In the genomic region with DNA sequence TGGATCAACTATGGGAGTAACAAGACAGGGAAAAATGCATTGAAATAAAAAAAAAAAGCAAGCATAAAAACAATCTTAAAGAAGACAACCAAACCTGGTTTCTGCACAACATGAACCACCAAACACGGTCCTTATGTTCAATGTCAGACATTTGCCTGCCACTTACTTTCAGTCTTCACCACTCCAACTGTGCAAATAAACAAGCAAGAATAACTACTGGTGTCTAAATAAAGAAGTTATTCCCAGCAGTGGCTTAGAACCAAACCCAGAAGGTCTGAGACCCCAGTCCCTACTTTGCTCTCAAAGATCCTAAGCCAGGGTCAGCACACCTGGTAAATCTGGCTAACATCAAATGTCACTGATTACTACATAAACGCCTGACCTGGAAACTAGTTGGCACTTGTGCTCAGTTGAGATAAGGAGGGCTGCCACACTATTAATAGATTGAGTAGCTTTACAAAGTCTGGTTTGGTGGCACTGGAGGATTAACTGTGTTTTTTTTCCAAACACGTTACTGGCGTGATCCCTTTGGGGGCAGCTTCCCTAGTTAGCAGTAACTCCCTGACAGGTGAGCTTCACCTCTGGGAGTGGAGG, we compare ENCODE assay signal across 15 cellular contexts.
DNase-seq lines count a peak whose midpoint lies in the region; ATAC-seq, FAIRE-seq and TF ChIP-seq lines count a peak whose summit lies in the region.
"Had no signal": no experiment of that assay in that cellular context is flagged by ENCODE, and none has a peak within 500 bp of the region (broad histone marks: within the 10 kb centered on the region; RNA-seq: fewer than 3 reads in every experiment).

No MANE protein-coding gene starts in this region.

- H3K27ac ChIP-seq in Panc1 (ENCODE audit: low read length) = peak overlapping the region; percentile 100
- H3K27ac ChIP-seq in endothelial cell of umbilical vein (ENCODE audit: insufficient read depth, low read depth, low read length) = no peak overlapping the region
- H3K27ac ChIP-seq in right cardiac atrium (ENCODE audit: low read length) = peak overlapping the region; percentile 99
- no peak overlapping the region for H3K27ac ChIP-seq in small intestine (ENCODE audit: low read depth in 1 of 2, low read length in 1 of 2)
- H3K27ac ChIP-seq: HL-60 had no signal

- H3K9me1 ChIP-seq in endothelial cell of umbilical vein (replicated peaks; ENCODE audit: control insufficient read depth, extremely low read depth, insufficient read depth, low read length) = no peaks in the 10 kb centered on the region

- POLR2A ChIA-PET in Panc1 (lab: Charles Lee) = no interaction called here
- POLR2A ChIA-PET in endothelial cell of umbilical vein (lab: Charles Lee) = interaction anchor here (0.8 kb wide), 1 partner anchor 46 kb away, joined by 3 read pairs; no protein-coding TSS in a partner anchor

- H3K9me3 ChIP-seq in Panc1 (ENCODE audit: control insufficient read depth, insufficient read depth, low read depth, low read length) = no peaks in the 10 kb centered on the region
- no peaks in the 10 kb centered on the region for H3K9me3 ChIP-seq in endothelial cell of umbilical vein (replicated peaks; ENCODE audit: control insufficient read depth, insufficient read depth, low read length)
- no peaks in the 10 kb centered on the region for H3K9me3 ChIP-seq in right cardiac atrium (ENCODE audit: control insufficient read depth, low read length)
- no peaks in the 10 kb centered on the region for H3K9me3 ChIP-seq in small intestine (ENCODE audit: control insufficient read depth, low read depth)
- H3K9me3 ChIP-seq: HAP-1 had no signal

- TF ChIP-seq CTCF in Panc1 (IDR thresholded peaks at IDR 0.05) = no peak
- no peak for TF ChIP-seq CTCF in endothelial cell of umbilical vein (IDR thresholded peaks at IDR 0.05; ENCODE audit: extremely low read depth in 1 of 2, insufficient read depth in 1 of 2, low read depth in 1 of 2, low read length in 2 of 2)

- intact Hi-C loops in Panc1 (cut with micrococcal nuclease; ENCODE audit: unreplicated experiment) = no loop called here
- intact Hi-C loops in endothelial cell of umbilical vein (cut with micrococcal nuclease) = no loop called here
- intact Hi-C loops in right cardiac atrium (cut with DNase I) = no loop called here

- ATAC-seq in Panc1 = no peak
- ATAC-seq in right cardiac atrium = peak; percentile 67 to 71
- ATAC-seq in HG03439 (IDR thresholded peaks at IDR 0.05; ENCODE audit: unreplicated experiment) = no peak

- H2AFZ ChIP-seq in endothelial cell of umbilical vein (ENCODE audit: low read depth, low read length) = no peak overlapping the region

- no peaks in the 10 kb centered on the region for H3K27me3 ChIP-seq in Panc1 (ENCODE audit: control insufficient read depth, insufficient read depth, low read length)
- H3K27me3 ChIP-seq in endothelial cell of umbilical vein (ENCODE audit: control insufficient read depth in 2 of 2, insufficient read depth in 2 of 2, low read length in 2 of 2) = no peaks in the 10 kb centered on the region
- H3K27me3 ChIP-seq in right cardiac atrium (ENCODE audit: control insufficient read depth, insufficient read depth) = no peaks in the 10 kb centered on the region
- H3K27me3 ChIP-seq in small intestine (ENCODE audit: control insufficient read depth in 2 of 2, insufficient read depth in 2 of 2, low read length in 2 of 2) = no peaks in the 10 kb centered on the region

- H3K36me3 ChIP-seq in Panc1 (ENCODE audit: control insufficient read depth, insufficient read depth, low read length) (no peaks in the 10 kb centered on the region), endothelial cell of umbilical vein (ENCODE audit: control insufficient read depth in 2 of 2, extremely low read depth in 1 of 2, insufficient read depth in 2 of 2, low read length in 2 of 2) (no peaks in the 10 kb centered on the region), small intestine (ENCODE audit: control insufficient read depth in 2 of 2, insufficient read depth in 2 of 2, low read length in 2 of 2) (no peaks in the 10 kb centered on the region)
- H3K36me3 ChIP-seq: HAP-1 had no signal

- CTCF ChIA-PET in Panc1 (lab: Charles Lee) (interaction anchor here (0.7 kb wide), 1 partner anchor 481 kb away, joined by 4 read pairs; no protein-coding TSS in a partner anchor), endothelial cell of umbilical vein (lab: Charles Lee) (interaction anchor here (1.0 to 1.2 kb wide), 3 partner anchors 12 to 112 kb away, joined by 3 to 4 read pairs (median 4); no protein-coding TSS in a partner anchor)

- no peak for FAIRE-seq in endothelial cell of umbilical vein (lab: Jason Lieb, UNC)
- FAIRE-seq in small intestine (lab: Jason Lieb, UNC) = no peak
- FAIRE-seq: HTR-8/SVneo had no signal

- H3K79me2 ChIP-seq in endothelial cell of umbilical vein (ENCODE audit: control insufficient read depth, insufficient read depth, low read length) = no peaks in the 10 kb centered on the region

- no peak for TF ChIP-seq POLR2A in endothelial cell of umbilical vein (IDR thresholded peaks at IDR 0.05; ENCODE audit: low read depth, low read length)

- H3K4me1 ChIP-seq in Panc1 (ENCODE audit: control insufficient read depth, insufficient read depth, low read length) = peaks cover 92% of the 10 kb centered on the region
- H3K4me1 ChIP-seq in endothelial cell of umbilical vein (ENCODE audit: control insufficient read depth, extremely low read depth, insufficient read depth, low read length) = peaks cover 10% of the 10 kb centered on the region
- peaks cover 19% of the 10 kb centered on the region for H3K4me1 ChIP-seq in right cardiac atrium (ENCODE audit: control insufficient read depth, insufficient read depth, low read length)
- no peaks in the 10 kb centered on the region for H3K4me1 ChIP-seq in small intestine (ENCODE audit: control insufficient read depth in 2 of 2, insufficient read depth in 1 of 2, low read depth in 1 of 2, low read length in 1 of 2)
- H3K4me1 ChIP-seq: HAP-1 had no signal

- 40% methylated on average over 4 of the region's 4 CpGs for WGBS in right cardiac atrium
- 13 to 46% (median 27%) methylated on average over 4 of the region's 4 CpGs for WGBS in small intestine, 3 donors

- no peaks in the 10 kb centered on the region for H4K20me1 ChIP-seq in endothelial cell of umbilical vein (replicated peaks; ENCODE audit: control insufficient read depth, extremely low read depth, insufficient read depth, low read length)

- no peak overlapping the region for H3K4me3 ChIP-seq in Panc1 (ENCODE audit: low read depth in 2 of 2, low read length in 2 of 2)
- no peak overlapping the region for H3K4me3 ChIP-seq in endothelial cell of umbilical vein (replicated peaks in 1 of 3; ENCODE audit: insufficient read depth in 1 of 3, low read depth in 1 of 3, low read length in 3 of 3)
- H3K4me3 ChIP-seq in right cardiac atrium (ENCODE audit: low read length) = no peak overlapping the region
- H3K4me3 ChIP-seq in small intestine (ENCODE audit: low read depth in 1 of 2, low read length in 2 of 2) = no peak overlapping the region
- H3K4me3 ChIP-seq: HAP-1 had no signal

- no peak overlapping the region for H3K4me2 ChIP-seq in endothelial cell of umbilical vein (ENCODE audit: insufficient read depth, low read length)

- dilution Hi-C loops in endothelial cell of umbilical vein (cut with MboI; ENCODE audit: extremely low pct_ligation_motif_present, low sequenced_read_pairs) = no loop called here

- in situ Hi-C loops in Panc1 (cut with HindIII; ENCODE audit: low pct_unique_long_range_greater_than_20kb, low sequenced_read_pairs) = no loop called here

- H3K9ac ChIP-seq in endothelial cell of umbilical vein (replicated peaks; ENCODE audit: extremely low read depth, insufficient read depth, low read length) = no peak overlapping the region

- BruUV-seq in Panc1 (replicated peaks; lab: Mats Ljungman, UMichigan) (no TSS peak), endothelial cell of umbilical vein (replicated peaks; lab: Mats Ljungman, UMichigan) (no TSS peak)

- DNase-seq in Panc1 (ENCODE audit: low read depth, low spot score) (no peak), endothelial cell of umbilical vein (ENCODE audit: low read depth, low spot score) (peak; percentile 69), right cardiac atrium (no peak), small intestine (peak; percentile 43), SHP77 (lab: John Stamatoyannopoulos, UW) (no peak), islet precursor cell (no peak), GM19240 (ENCODE audit: insufficient read length, low spot score) (no peak)
- DNase-seq: COR-L47, DMS153, NCI-H187 treated with DMSO at 0.1 percent for 48 hours, NCI-H69 had no signal

TF ChIP-seq in endothelial cell of umbilical vein, 7 proteins besides CTCF, POLR2A, EP300 and RAD21:
- TF ChIP-seq JUN (IDR thresholded peaks at IDR 0.05; ENCODE audit: borderline replicate concordance, insufficient read depth, insufficient read length, low read depth) (no peak), FOS (IDR thresholded peaks at IDR 0.05; ENCODE audit: borderline replicate concordance, insufficient read depth, low read length) (no peak), GATA2 (IDR thresholded peaks at IDR 0.05; ENCODE audit: insufficient read depth, insufficient read length, low read depth, low read length) (no peak), MYC (IDR thresholded peaks at IDR 0.05; ENCODE audit: low read depth, low read length) (no peak), MAX (IDR thresholded peaks at IDR 0.05; ENCODE audit: insufficient read depth, insufficient read length) (no peak), EZH2 (IDR thresholded peaks at IDR 0.05; ENCODE audit: borderline replicate concordance, low read depth, low read length, severe bottlenecking) (no peak), POLR2AphosphoS5 (IDR thresholded peaks at IDR 0.05; ENCODE audit: insufficient read depth, low read depth, low read length) (no peak)

Comparison
In these comparisons a context has a peak if more than half of its experiments do, and no peak if none do; other contexts are left out.
1. ATAC-seq: peak in right cardiac atrium (2 of 2); none in Panc1 (single experiment) and HG03439 (single experiment).
2. DNase-seq: peak in endothelial cell of umbilical vein (single experiment) and small intestine (single experiment); none in Panc1 (single experiment), right cardiac atrium (0 of 3), SHP77 (0 of 2), islet precursor cell (single experiment) and GM19240 (single experiment).
3. H3K27ac ChIP-seq: peak in Panc1 (single experiment) and right cardiac atrium (single experiment); none in endothelial cell of umbilical vein (single experiment) and small intestine (0 of 2).